Comparison of ENCODE assay signal across 9 cellular contexts in the genomic region with DNA sequence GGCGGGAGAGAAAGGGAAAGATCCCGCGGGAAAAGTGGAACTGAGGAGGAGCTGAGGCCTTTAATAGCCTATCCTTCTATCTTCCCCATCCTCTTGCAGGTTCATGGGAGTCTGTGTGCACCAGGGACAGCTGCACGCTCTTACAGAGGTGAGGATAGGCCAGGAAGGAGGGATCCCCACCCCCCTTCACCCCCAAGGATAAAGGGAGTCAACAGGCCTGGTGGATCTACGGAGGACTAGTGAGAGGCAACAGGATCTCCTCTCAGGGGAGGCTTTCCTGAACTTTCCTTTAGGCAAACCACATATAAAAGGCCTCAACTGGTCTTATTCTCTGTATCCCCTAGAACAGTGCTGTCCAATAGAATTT. TPM values are rescaled to one million over a fixed set of nuclear protein-coding genes. Genes with fewer than 3 reads are reported as not detected.
A peak's percentile ranks its signal among the peaks of the same experiment; 100 is the strongest.
DNase-seq lines count a peak whose midpoint lies in the region; ATAC-seq and TF ChIP-seq lines count a peak whose summit lies in the region.
"Had no signal": no experiment of that assay in that cellular context is flagged by ENCODE, and none has a peak within 500 bp of the region (broad histone marks: within the 10 kb centered on the region; RNA-seq: fewer than 3 reads in every experiment).

No MANE protein-coding gene starts in this region.

- CTCF ChIA-PET in activated naive CD4-positive, alpha-beta T cell treated with anti-CD3 and anti-CD28 coated beads, Interleukin-2, amount 10 ng/mL, durations not matched to agents 7 days and 5 days (lab: Charles Lee), result no interaction called here

- no peaks in the 10 kb centered on the region for H3K27me3 ChIP-seq in layer of hippocampus (ENCODE audit: control insufficient read depth, insufficient read depth, low read length)
- H3K27me3 ChIP-seq in tibial nerve, result no peaks in the 10 kb centered on the region

- TF ChIP-seq CTCF in tibial nerve (IDR thresholded peaks at IDR 0.05), result no peak

- no peaks in the 10 kb centered on the region for H3K9me3 Mint-ChIP-seq in activated naive CD4-positive, alpha-beta T cell treated with anti-CD3 and anti-CD28 coated beads, Interleukin-2, amount 10 ng/mL, durations not matched to agents 7 days and 5 days
- H3K9me3 Mint-ChIP-seq in activated naive CD8-positive, alpha-beta T cell (ENCODE audit: low read depth), result no peaks in the 10 kb centered on the region

- H3K36me3 ChIP-seq in tibial nerve, result peaks cover 0 to 39% (median 6%) of the 10 kb centered on the region in 3 donors

- peaks cover 0 to 34% (median 22%) of the 10 kb centered on the region in 4 donors for H3K4me1 ChIP-seq in tibial nerve

- peak overlapping the region; percentile 79 for H3K4me3 Mint-ChIP-seq in activated naive CD4-positive, alpha-beta T cell treated with anti-CD3 and anti-CD28 coated beads, Interleukin-2, amount 10 ng/mL, durations not matched to agents 7 days and 5 days
- H3K4me3 Mint-ChIP-seq in activated naive CD8-positive, alpha-beta T cell, result peak overlapping the region; percentile 86

- H3K9me3 ChIP-seq in tibial nerve, result no peaks in the 10 kb centered on the region

- TF ChIP-seq EP300 in tibial nerve (IDR thresholded peaks at IDR 0.05), result no peak

- peaks cover 41% of the 10 kb centered on the region for H3K4me1 Mint-ChIP-seq in activated naive CD4-positive, alpha-beta T cell treated with anti-CD3 and anti-CD28 coated beads, Interleukin-2, amount 10 ng/mL, durations not matched to agents 7 days and 5 days
- H3K4me1 Mint-ChIP-seq in activated naive CD8-positive, alpha-beta T cell (ENCODE audit: low read depth), result peaks cover 35% of the 10 kb centered on the region

- WGBS in tibial nerve, 2 donors, result 5 to 6% methylated on average over 5 of the region's 5 CpGs

- peaks cover 22% of the 10 kb centered on the region for H3K36me3 Mint-ChIP-seq in activated naive CD4-positive, alpha-beta T cell treated with anti-CD3 and anti-CD28 coated beads, Interleukin-2, amount 10 ng/mL, durations not matched to agents 7 days and 5 days
- peaks cover 3% of the 10 kb centered on the region for H3K36me3 Mint-ChIP-seq in activated naive CD8-positive, alpha-beta T cell

- no peak for TF ChIP-seq POLR2A in tibial nerve (IDR thresholded peaks at IDR 0.05)

- no peak for DNase-seq in activated naive CD4-positive, alpha-beta T cell treated with anti-CD3 and anti-CD28 coated beads, Interleukin-2, amount 10 ng/mL, durations not matched to agents 7 days and 5 days
- no peak for DNase-seq in activated naive CD4-positive, alpha-beta T cell (lab: John Stamatoyannopoulos, UW)
- DNase-seq in tibial nerve (ENCODE audit: low spot score in 2 of 2) (no peak), CD1c-positive myeloid dendritic cell (ENCODE audit: extremely low spot score) (no peak), NCI-H1092 (lab: John Stamatoyannopoulos, UW) (no peak)

- peak overlapping the region; percentile 19 for H3K27ac ChIP-seq in layer of hippocampus (ENCODE audit: low read depth, low read length)
- peak overlapping the region; percentile 88 to 97 (median 89) for H3K27ac ChIP-seq in tibial nerve

- peak overlapping the region; percentile 72 to 94 (median 88) for H3K4me3 ChIP-seq in tibial nerve

- no peak for ATAC-seq in GM21360 (IDR thresholded peaks at IDR 0.05; ENCODE audit: unreplicated experiment)

- H3K27ac Mint-ChIP-seq in activated naive CD4-positive, alpha-beta T cell treated with anti-CD3 and anti-CD28 coated beads, Interleukin-2, amount 10 ng/mL, durations not matched to agents 7 days and 5 days, result peak overlapping the region; percentile 28
- H3K27ac Mint-ChIP-seq in activated naive CD8-positive, alpha-beta T cell, result peak overlapping the region; percentile 34

- no peaks in the 10 kb centered on the region for H3K27me3 Mint-ChIP-seq in activated naive CD4-positive, alpha-beta T cell treated with anti-CD3 and anti-CD28 coated beads, Interleukin-2, amount 10 ng/mL, durations not matched to agents 7 days and 5 days
- no peaks in the 10 kb centered on the region for H3K27me3 Mint-ChIP-seq in activated naive CD8-positive, alpha-beta T cell

RNA-seq across cellular contexts. Expression of a gene that starts 1.1 kb away (rescaled TPM):
- 10 to 100 TPM; 29.3 to 40.0 (median 35.6) TPM for total RNA-seq in tibial nerve

RNA-seq across cellular contexts. Expression of a gene that starts 12.1 kb away (rescaled TPM):
- 1 to 10 TPM in 3 of 4 donors, not detected in 1; 1.9 to 6.0 (median 3.5) TPM for total RNA-seq in tibial nerve

RNA-seq across cellular contexts. Expression of a gene that starts 44.6 kb away (rescaled TPM):
- total RNA-seq in tibial nerve, result under 1 TPM in 1 of 4 donors, not detected in 3; 0.39 TPM
- total RNA-seq: dermis microvascular lymphatic vessel endothelial cell had no signal

RNA-seq across cellular contexts. Expression of a gene that starts 51.7 kb away (rescaled TPM):
- total RNA-seq in tibial nerve, result 1,000 to 10,000 TPM in 3 of 4 donors, 100 to 1,000 TPM in 1; 649 to 2,915 (median 1,530) TPM

RNA-seq across cellular contexts. Expression of a gene that starts 52.0 kb away (rescaled TPM):
- total RNA-seq in tibial nerve, result 10 to 100 TPM; 41.6 to 58.8 (median 47.8) TPM
